In the genomic region with DNA sequence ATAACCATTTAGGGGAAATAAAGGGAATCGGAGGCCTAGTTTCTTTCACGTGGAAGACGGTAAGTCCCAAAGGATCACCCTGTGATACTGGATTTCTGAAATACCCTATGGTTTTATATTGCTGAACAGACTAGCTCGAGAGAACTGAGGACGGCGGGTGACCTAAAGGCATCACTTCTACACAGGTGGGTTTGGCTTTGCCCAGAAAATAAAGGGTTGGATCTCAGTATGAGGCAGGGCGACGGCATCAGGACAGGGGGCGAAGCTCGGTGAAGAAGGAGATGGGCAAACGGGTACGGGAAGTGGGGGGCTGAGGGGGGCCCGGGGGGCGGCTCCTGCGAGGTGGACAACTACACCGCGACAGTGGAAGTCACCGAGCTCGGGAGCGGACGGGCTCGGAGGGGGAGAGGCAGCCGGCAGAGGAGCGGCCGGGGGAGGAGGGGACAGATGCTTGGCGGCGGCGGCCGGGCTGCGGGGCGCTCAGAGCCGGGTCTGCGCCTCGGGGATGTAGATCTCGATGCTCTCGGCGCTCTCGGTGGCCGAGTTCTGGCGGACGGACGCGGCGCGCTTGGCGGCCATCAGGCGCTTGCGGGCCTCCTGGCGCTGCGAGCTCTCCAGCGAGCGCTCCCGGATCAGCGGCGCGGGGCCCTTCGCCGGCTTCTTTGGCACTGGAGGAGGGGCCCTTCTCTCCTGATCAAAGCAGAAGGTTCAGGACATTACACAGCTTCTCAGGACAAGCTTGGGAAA, we compare ENCODE assay signal across 8 cellular contexts. TPM values are rescaled to one million over a fixed set of nuclear protein-coding genes. Genes with fewer than 3 reads are reported as not detected.
DNase-seq lines count a peak whose midpoint lies in the region; ATAC-seq and TF ChIP-seq lines count a peak whose summit lies in the region.

No MANE protein-coding gene starts in this region.

- ATAC-seq in activated naive CD4-positive, alpha-beta T cell treated with anti-CD3 and anti-CD28 coated beads, Interleukin-2, amount 50 U/mL, for 72 hours, result peak; percentile 52 to 61
- peak; percentile 74 for ATAC-seq in left ventricle myocardium superior
- ATAC-seq in psoas muscle, result peak in 3 of 4 donors; percentile 29 to 38 (median 37)

- peaks cover 5% of the 10 kb centered on the region for H3K4me1 ChIP-seq in psoas muscle

- H3K27ac Mint-ChIP-seq in activated naive CD4-positive, alpha-beta T cell treated with anti-CD3 and anti-CD28 coated beads, Interleukin-2, amount 50 U/mL, for 72 hours, result no peak overlapping the region

- no peaks in the 10 kb centered on the region for H3K36me3 ChIP-seq in psoas muscle (ENCODE audit: insufficient read depth in 1 of 2, low read depth in 1 of 2)

- DNase-seq in AG04449 (ENCODE audit: low read depth, low spot score), result no peak
- DNase-seq in HPDE6-E6E7 (ENCODE audit: extremely low spot score), result peak; percentile 35
- DNase-seq in activated naive CD4-positive, alpha-beta T cell treated with anti-CD3 and anti-CD28 coated beads, Interleukin-2, amount 50 U/mL, for 72 hours (ENCODE audit: low spot score in 2 of 2), result peak in 1 of 2 donors; percentile 22
- DNase-seq in left ventricle myocardium superior, result peak; percentile 60
- peak in 1 of 2 donors; percentile 39 for DNase-seq in psoas muscle
- DNase-seq in GF-D8 (lab: John Stamatoyannopoulos, UW), result no peak
- no peak for DNase-seq in G401 (ENCODE audit: low spot score)
- DNase-seq in NCI-H1694 treated with DMSO at 0.1 percent for 48 hours (lab: John Stamatoyannopoulos, UW), result no peak

- peaks cover 0 to 25% (median 5%) of the 10 kb centered on the region in 3 donors for H3K27me3 ChIP-seq in psoas muscle (ENCODE audit: insufficient read depth in 3 of 3, low read length in 2 of 3)

- intact Hi-C loops in left ventricle myocardium superior (cut with micrococcal nuclease), result no loop called here
- intact Hi-C loops in psoas muscle (cut with DNase I), result no loop called here

- in situ Hi-C loops in G401 (cut with HindIII; ENCODE audit: low sequenced_read_pairs), result loop anchor here (10.0 kb wide), 1 partner anchor 86 kb away; no protein-coding TSS in a partner anchor

- H3K27ac ChIP-seq in psoas muscle, result no peak overlapping the region

- POLR2A ChIA-PET in AG04449 (lab: Yijun Ruan, JAX), result no interaction called here

- no peaks in the 10 kb centered on the region for H3K9me3 ChIP-seq in psoas muscle

- H3K9me3 Mint-ChIP-seq in activated naive CD4-positive, alpha-beta T cell treated with anti-CD3 and anti-CD28 coated beads, Interleukin-2, amount 50 U/mL, for 72 hours, result no peaks in the 10 kb centered on the region

- H3K4me3 ChIP-seq in AG04449 (ENCODE audit: low read depth, low read length) (peak overlapping the region; percentile 42), psoas muscle (peak overlapping the region; percentile 63)

- TF ChIP-seq CTCF in AG04449 (IDR thresholded peaks at IDR 0.05; ENCODE audit: insufficient read depth, low read length, missing control alignments) (no peak), psoas muscle (IDR thresholded peaks at IDR 0.05) (no peak)

- WGBS in psoas muscle, 3 donors, result 14 to 21% (median 15%) methylated on average over 39 to 58 of the region's 58 CpGs

- peaks cover 6 to 7% of the 10 kb centered on the region in 2 donors for H3K36me3 Mint-ChIP-seq in activated naive CD4-positive, alpha-beta T cell treated with anti-CD3 and anti-CD28 coated beads, Interleukin-2, amount 50 U/mL, for 72 hours

- CTCF ChIA-PET in AG04449 (lab: Yijun Ruan, JAX), result interaction anchor here (0.7 to 4.0 kb wide), 4 partner anchors 44 to 167 kb away, joined by 3 to 17 read pairs (median 4); no protein-coding TSS in a partner anchor

RNA-seq across cellular contexts. Expression of gene TGIF1, which starts 48.9 kb away (rescaled TPM):
- total RNA-seq in activated naive CD4-positive, alpha-beta T cell treated with anti-CD3 and anti-CD28 coated beads, Interleukin-2, amount 50 U/mL, for 72 hours, result 100 to 1,000 TPM in 1 of 2 donors, 10 to 100 TPM in 1; 36.1 to 101 TPM
- 10.0 TPM for total RNA-seq in left ventricle myocardium superior
- total RNA-seq in psoas muscle, result 10 to 100 TPM; 18.2 to 81.2 (median 61.5) TPM
- 100 to 1,000 TPM in 1 of 3 donors, 10 to 100 TPM in 2; 18.7 to 200 (median 22.5) TPM for polyA plus RNA-seq in psoas muscle
- 279 and 304 TPM in 2 replicates for total RNA-seq in G401 (2014; rRNA removed; shearing (Covaris generic))

Comparison
In these comparisons a context has a peak if more than half of its experiments do, and no peak if none do; other contexts are left out.
1. DNase-seq: peak in HPDE6-E6E7 (single experiment) and left ventricle myocardium superior (single experiment); none in AG04449 (single experiment), GF-D8 (single experiment), G401 (single experiment) and NCI-H1694 treated with DMSO at 0.1 percent for 48 hours (single experiment).
2. Peak in every context shown above with its lines, with median percentiles within 50 percentile points of each other: ATAC-seq.